ENCODE assay signal across 12 cellular contexts in genomic region chr17:75813081-75814020, GRCh38.
"Had no signal": no experiment of that assay in that cellular context is flagged by ENCODE, and none has a peak within 500 bp of the region (broad histone marks: within the 10 kb centered on the region; RNA-seq: fewer than 3 reads in every experiment).

No MANE protein-coding gene starts in this region.

- H3K27ac ChIP-seq: ascending aorta, neutrophil, upper lobe of left lung had no signal

- H3K4me3 ChIP-seq: ascending aorta, upper lobe of left lung had no signal

- H3K27me3 ChIP-seq: ascending aorta, neutrophil, upper lobe of left lung had no signal

- DNase-seq: activated CD4-positive, alpha-beta T cell treated with anti-CD3 and anti-CD28 coated beads, Interleukin-2, amount 50 U/mL, for 4 hours; activated CD4-positive, CD25-positive, alpha-beta regulatory T cell; activated effector memory CD4-positive, alpha-beta T cell treated with Interleukin-2 at 50 U/mL for 16 hours; activated T-cell treated with anti-CD3 and anti-CD28 coated beads, Interleukin-2, amount 50 U/mL, for 1 hour; midbrain; naive B cell; stimulated activated CD4-positive, alpha-beta T cell treated with anti-CD3 and anti-CD28 coated beads, Interleukin-12 subunit alpha, Interleukin-12 subunit beta, amount 100 ng/mL, for 4 hours; T-helper 2 cell; upper lobe of left lung had no signal

- H3K4me1 ChIP-seq: upper lobe of left lung had no signal

- H3K9me3 ChIP-seq: ascending aorta, neutrophil, upper lobe of left lung had no signal

- ATAC-seq: sciatic nerve had no signal
